Comparison of ENCODE assay signal across 15 cellular contexts in genomic region chrX:132375941-132376340, GRCh38.
DNase-seq lines count a peak whose midpoint lies in the region; FAIRE-seq and TF ChIP-seq lines count a peak whose summit lies in the region.
"Had no signal": no experiment of that assay in that cellular context is flagged by ENCODE, and none has a peak within 500 bp of the region (broad histone marks: within the 10 kb centered on the region; RNA-seq: fewer than 3 reads in every experiment).

No MANE protein-coding gene starts in this region.

- peak; percentile 47 for FAIRE-seq in endothelial cell of umbilical vein (lab: Jason Lieb, UNC)

- DNase-seq in SIG-M5 treated with dmso at 0.1 percent for 504 hours (lab: John Stamatoyannopoulos, UW; ENCODE audit: unreplicated experiment) (peak; percentile 18), SIG-M5 (lab: John Stamatoyannopoulos, UW) (no peak), NAMALWA (ENCODE audit: low spot score) (peak; percentile 3), endothelial cell of umbilical vein (ENCODE audit: low read depth, low spot score) (peak; percentile 0), smooth muscle cell (lab: John Stamatoyannopoulos, UW; ENCODE audit: unreplicated experiment) (no peak), hepatocyte (ENCODE audit: low spot score) (no peak), NCI-H2196 (lab: John Stamatoyannopoulos, UW; ENCODE audit: unreplicated experiment) (no peak)
- DNase-seq in NK-92 treated with Interleukin-12 subunit alpha and Interleukin-12 subunit beta, amount 100 ng/mL, for 24 hours (lab: John Stamatoyannopoulos, UW): no peak
- DNase-seq: activated CD4-positive, alpha-beta T cell treated with anti-CD3 and anti-CD28 coated beads, Interleukin-2, amount 10 ng/mL, durations not matched to agents 7 days and 5 days; activated effector memory CD4-positive, alpha-beta T cell treated with anti-CD3 and anti-CD28 coated beads, Interleukin-2, amount 50 U/mL, for 16 hours; CD8-positive, alpha-beta memory T cell; NCI-H345; nucleus accumbens; stimulated activated CD4-positive, alpha-beta T cell treated with anti-CD3 and anti-CD28 coated beads, Interleukin-15, amount 100 ng/mL, for 24 hours; uterus had no signal

- H2AFZ ChIP-seq in endothelial cell of umbilical vein (ENCODE audit: low read depth, low read length) (no peak overlapping the region), smooth muscle cell (ENCODE audit: low read depth) (no peak overlapping the region), hepatocyte (no peak overlapping the region)

- dilution Hi-C loops in endothelial cell of umbilical vein (cut with MboI; ENCODE audit: extremely low pct_ligation_motif_present, low sequenced_read_pairs): no loop called here

- H3K9me1 ChIP-seq in endothelial cell of umbilical vein (replicated peaks; ENCODE audit: control insufficient read depth, extremely low read depth, insufficient read depth, low read length): no peaks in the 10 kb centered on the region

- BruUV-seq in endothelial cell of umbilical vein (replicated peaks; lab: Mats Ljungman, UMichigan): no TSS peak

- H3K36me3 ChIP-seq in endothelial cell of umbilical vein (ENCODE audit: control insufficient read depth in 2 of 2, extremely low read depth in 1 of 2, insufficient read depth in 2 of 2, low read length in 2 of 2) (no peaks in the 10 kb centered on the region), smooth muscle cell (ENCODE audit: low read depth) (no peaks in the 10 kb centered on the region), hepatocyte (replicated peaks; ENCODE audit: insufficient read depth, low read depth) (no peaks in the 10 kb centered on the region)
- H3K36me3 ChIP-seq: uterus had no signal

- H3K27me3 ChIP-seq in endothelial cell of umbilical vein (ENCODE audit: control insufficient read depth in 2 of 2, insufficient read depth in 2 of 2, low read length in 2 of 2) (no peaks in the 10 kb centered on the region), smooth muscle cell (ENCODE audit: low read depth) (no peaks in the 10 kb centered on the region), hepatocyte (no peaks in the 10 kb centered on the region)
- H3K27me3 ChIP-seq: uterus had no signal

- no peak overlapping the region for H3K9ac ChIP-seq in endothelial cell of umbilical vein (replicated peaks; ENCODE audit: extremely low read depth, insufficient read depth, low read length)
- no peak overlapping the region for H3K9ac ChIP-seq in smooth muscle cell (ENCODE audit: low read depth)

- H3K9me3 ChIP-seq in endothelial cell of umbilical vein (replicated peaks; ENCODE audit: control insufficient read depth, insufficient read depth, low read length) (no peaks in the 10 kb centered on the region), smooth muscle cell (replicated peaks; ENCODE audit: low read depth) (no peaks in the 10 kb centered on the region), hepatocyte (ENCODE audit: low read depth) (no peaks in the 10 kb centered on the region)
- H3K9me3 ChIP-seq: uterus had no signal

- H3K4me2 ChIP-seq in endothelial cell of umbilical vein (ENCODE audit: insufficient read depth, low read length) (no peak overlapping the region), smooth muscle cell (no peak overlapping the region), hepatocyte (no peak overlapping the region)

- TF ChIP-seq CTCF in endothelial cell of umbilical vein (IDR thresholded peaks at IDR 0.05; ENCODE audit: extremely low read depth in 1 of 2, insufficient read depth in 1 of 2, low read depth in 1 of 2, low read length in 2 of 2): no peak
- peak; percentile 13 for TF ChIP-seq CTCF in smooth muscle cell (IDR thresholded peaks at IDR 0.05; ENCODE audit: borderline replicate concordance, insufficient read depth, poor library complexity, severe bottlenecking)
- no peak for TF ChIP-seq CTCF in hepatocyte (IDR thresholded peaks at IDR 0.05; ENCODE audit: poor library complexity)

- 64% methylated on average over 2 of the region's 2 CpGs for WGBS in smooth muscle cell (ENCODE audit: low lambda C conversion rate)
- 48% methylated on average over 2 of the region's 2 CpGs for WGBS in hepatocyte (ENCODE audit: low lambda C conversion rate, missing lambda C conversion rate)

- POLR2A ChIA-PET in endothelial cell of umbilical vein (lab: Charles Lee): no interaction called here

- intact Hi-C loops in endothelial cell of umbilical vein (cut with micrococcal nuclease): no loop called here

- H3K27ac ChIP-seq in endothelial cell of umbilical vein (ENCODE audit: insufficient read depth, low read depth, low read length) (no peak overlapping the region), smooth muscle cell (ENCODE audit: low read depth) (no peak overlapping the region), hepatocyte (no peak overlapping the region)
- H3K27ac ChIP-seq: uterus had no signal

- H3K4me1 ChIP-seq in endothelial cell of umbilical vein (ENCODE audit: control insufficient read depth, extremely low read depth, insufficient read depth, low read length) (no peaks in the 10 kb centered on the region), smooth muscle cell (ENCODE audit: low read depth) (no peaks in the 10 kb centered on the region), hepatocyte (ENCODE audit: insufficient read depth) (no peaks in the 10 kb centered on the region)
- H3K4me1 ChIP-seq: uterus had no signal

- H3K9me2 ChIP-seq in hepatocyte (replicated peaks; ENCODE audit: insufficient read depth): no peaks in the 10 kb centered on the region

- CTCF ChIA-PET in endothelial cell of umbilical vein (lab: Charles Lee): interaction anchor here (0.5 kb wide), 1 partner anchor 30 kb away, joined by 3 read pairs; no protein-coding TSS in a partner anchor

- no peaks in the 10 kb centered on the region for H3F3A ChIP-seq in smooth muscle cell (ENCODE audit: low read depth)

- H3K79me2 ChIP-seq in endothelial cell of umbilical vein (ENCODE audit: control insufficient read depth, insufficient read depth, low read length): no peaks in the 10 kb centered on the region
- H3K79me2 ChIP-seq in smooth muscle cell (ENCODE audit: low read depth): no peaks in the 10 kb centered on the region
- no peaks in the 10 kb centered on the region for H3K79me2 ChIP-seq in hepatocyte

- no peaks in the 10 kb centered on the region for H4K20me1 ChIP-seq in endothelial cell of umbilical vein (replicated peaks; ENCODE audit: control insufficient read depth, extremely low read depth, insufficient read depth, low read length)
- no peaks in the 10 kb centered on the region for H4K20me1 ChIP-seq in smooth muscle cell (ENCODE audit: low read depth)
- no peaks in the 10 kb centered on the region for H4K20me1 ChIP-seq in hepatocyte (ENCODE audit: insufficient read depth, poor library complexity, severe bottlenecking)

- H3K4me3 ChIP-seq in endothelial cell of umbilical vein (replicated peaks in 1 of 3; ENCODE audit: insufficient read depth in 1 of 3, low read depth in 1 of 3, low read length in 3 of 3) (no peak overlapping the region), smooth muscle cell (no peak overlapping the region), hepatocyte (no peak overlapping the region)
- H3K4me3 ChIP-seq: uterus had no signal

- TF ChIP-seq POLR2A in endothelial cell of umbilical vein (IDR thresholded peaks at IDR 0.05; ENCODE audit: low read depth, low read length): no peak

TF ChIP-seq in endothelial cell of umbilical vein, 7 proteins besides CTCF, POLR2A, EP300 and RAD21:
- no peak for TF ChIP-seq MYC (IDR thresholded peaks at IDR 0.05; ENCODE audit: low read depth, low read length)
- no peak for TF ChIP-seq GATA2 (IDR thresholded peaks at IDR 0.05; ENCODE audit: insufficient read depth, insufficient read length, low read depth, low read length)
- TF ChIP-seq MAX (IDR thresholded peaks at IDR 0.05; ENCODE audit: insufficient read depth, insufficient read length): no peak
- no peak for TF ChIP-seq POLR2AphosphoS5 (IDR thresholded peaks at IDR 0.05; ENCODE audit: insufficient read depth, low read depth, low read length)
- TF ChIP-seq FOS (IDR thresholded peaks at IDR 0.05; ENCODE audit: borderline replicate concordance, insufficient read depth, low read length): no peak
- TF ChIP-seq EZH2 (IDR thresholded peaks at IDR 0.05; ENCODE audit: borderline replicate concordance, low read depth, low read length, severe bottlenecking): no peak
- TF ChIP-seq JUN (IDR thresholded peaks at IDR 0.05; ENCODE audit: borderline replicate concordance, insufficient read depth, insufficient read length, low read depth): no peak

Comparison
In these comparisons a context has a peak if more than half of its experiments do, and no peak if none do; other contexts are left out.
1. DNase-seq: peak in SIG-M5 treated with dmso at 0.1 percent for 504 hours (single experiment), NAMALWA (single experiment) and endothelial cell of umbilical vein (single experiment); none in SIG-M5 (single experiment), smooth muscle cell (single experiment), hepatocyte (single experiment), NK-92 treated with Interleukin-12 subunit alpha and Interleukin-12 subunit beta, amount 100 ng/mL, for 24 hours (single experiment) and NCI-H2196 (single experiment).